8 cellular contexts compared by ENCODE assay signal in genomic region chr6:160667854-160668481, GRCh38. TPM values are rescaled to one million over a fixed set of nuclear protein-coding genes. Genes with fewer than 3 reads are reported as not detected.
DNase-seq lines count a peak whose midpoint lies in the region; ATAC-seq and TF ChIP-seq lines count a peak whose summit lies in the region.

No MANE protein-coding gene starts in this region.

- peaks cover 3% of the 10 kb centered on the region for H3K27me3 Mint-ChIP-seq in Caco-2 (ENCODE audit: insufficient read depth, unreplicated experiment)

- no peaks in the 10 kb centered on the region for H3K36me3 Mint-ChIP-seq in Caco-2 (ENCODE audit: insufficient read depth, unreplicated experiment)
- no peaks in the 10 kb centered on the region for H3K36me3 Mint-ChIP-seq in stimulated activated effector memory CD8-positive, alpha-beta T cell treated with anti-CD3 and anti-CD28 coated beads, Interleukin-12 subunit alpha, Interleukin-12 subunit beta, amount 100 ng/mL, for 72 hours

- H3K4me3 Mint-ChIP-seq in Caco-2 (ENCODE audit: unreplicated experiment): no peak overlapping the region
- no peak overlapping the region for H3K4me3 Mint-ChIP-seq in stimulated activated effector memory CD8-positive, alpha-beta T cell treated with anti-CD3 and anti-CD28 coated beads, Interleukin-12 subunit alpha, Interleukin-12 subunit beta, amount 100 ng/mL, for 72 hours

- H3K4me1 ChIP-seq in Caco-2: no peaks in the 10 kb centered on the region

- no peaks in the 10 kb centered on the region for H3K9me3 ChIP-seq in Caco-2

- CTCF ChIA-PET in Caco-2 (lab: Charles Lee): no interaction called here

- no peak overlapping the region for H3K27ac Mint-ChIP-seq in Caco-2 (ENCODE audit: unreplicated experiment)
- H3K27ac Mint-ChIP-seq in stimulated activated effector memory CD8-positive, alpha-beta T cell treated with anti-CD3 and anti-CD28 coated beads, Interleukin-12 subunit alpha, Interleukin-12 subunit beta, amount 100 ng/mL, for 72 hours: no peak overlapping the region

- BruUV-seq in Caco-2 (replicated peaks; lab: Mats Ljungman, UMichigan): no TSS peak

- H3K9me3 Mint-ChIP-seq in Caco-2 (ENCODE audit: unreplicated experiment): no peaks in the 10 kb centered on the region
- H3K9me3 Mint-ChIP-seq in stimulated activated effector memory CD8-positive, alpha-beta T cell treated with anti-CD3 and anti-CD28 coated beads, Interleukin-12 subunit alpha, Interleukin-12 subunit beta, amount 100 ng/mL, for 72 hours: peaks cover 6% of the 10 kb centered on the region

- H3K4me1 Mint-ChIP-seq in Caco-2 (ENCODE audit: low read depth, unreplicated experiment): no peaks in the 10 kb centered on the region
- no peaks in the 10 kb centered on the region for H3K4me1 Mint-ChIP-seq in stimulated activated effector memory CD8-positive, alpha-beta T cell treated with anti-CD3 and anti-CD28 coated beads, Interleukin-12 subunit alpha, Interleukin-12 subunit beta, amount 100 ng/mL, for 72 hours

- DNase-seq in Caco-2 (peak; percentile 47 to 55), RPMI7951 (ENCODE audit: low read depth) (peak; percentile 6), epithelial cell of proximal tubule (ENCODE audit: low read depth) (no peak)
- DNase-seq in stimulated activated effector memory CD8-positive, alpha-beta T cell treated with anti-CD3 and anti-CD28 coated beads, Interleukin-12 subunit alpha, Interleukin-12 subunit beta, amount 100 ng/mL, for 72 hours (ENCODE audit: low spot score in 2 of 2): peak in 1 of 2 donors; percentile 55

- H3K4me3 ChIP-seq in Caco-2 (ENCODE audit: low read depth, low read length) (no peak overlapping the region), epithelial cell of proximal tubule (ENCODE audit: low read depth, low read length) (no peak overlapping the region)

- POLR2A ChIA-PET in Caco-2 (lab: Charles Lee): no interaction called here

- peak; percentile 91 for ATAC-seq in GM18909 (IDR thresholded peaks at IDR 0.05; ENCODE audit: poor library complexity, unreplicated experiment)
- ATAC-seq in HG03196 (IDR thresholded peaks at IDR 0.05; ENCODE audit: unreplicated experiment): peak; percentile 51
- ATAC-seq in stimulated activated effector memory CD8-positive, alpha-beta T cell treated with anti-CD3 and anti-CD28 coated beads, Interleukin-12 subunit alpha, Interleukin-12 subunit beta, amount 100 ng/mL, for 72 hours: peak; percentile 26
- no peak for ATAC-seq in HG03521 (IDR thresholded peaks at IDR 0.05; ENCODE audit: unreplicated experiment)
- ATAC-seq in GM19463 (IDR thresholded peaks at IDR 0.05; ENCODE audit: unreplicated experiment): no peak

- intact Hi-C loops in Caco-2 (cut with micrococcal nuclease; ENCODE audit: unreplicated experiment): loop anchor here (1.0 kb wide), 1 partner anchor 148 kb away; no protein-coding TSS in a partner anchor

- no peaks in the 10 kb centered on the region for H3K36me3 ChIP-seq in Caco-2 (ENCODE audit: control insufficient read depth, insufficient read depth, low read length)

- H3K27me3 ChIP-seq in Caco-2 (replicated peaks; ENCODE audit: control insufficient read depth, insufficient read depth, low read length): no peaks in the 10 kb centered on the region

- TF ChIP-seq CTCF in Caco-2 (IDR thresholded peaks at IDR 0.05; ENCODE audit: insufficient read depth in 1 of 2, low read depth in 1 of 2, low read length in 1 of 2, severe bottlenecking in 1 of 2, unreplicated experiment in 1 of 2) (peak; percentile 60 to 65), epithelial cell of proximal tubule (conservative IDR thresholded peaks at IDR 0.05; ENCODE audit: low read depth, low read length) (peak; percentile 71)

RNA-seq across cellular contexts. Expression of gene LPA, which starts 3.9 kb away (rescaled TPM):
- not detected in 2 replicates for total RNA-seq in Caco-2 (2022)
- not detected in 2 replicates for total RNA-seq in RPMI7951 (2014; rRNA removed; shearing (Covaris generic))
- not detected in 2 replicates for total RNA-seq in epithelial cell of proximal tubule

RNA-seq across cellular contexts. Expression of gene PLG, which starts 34.1 kb away (rescaled TPM):
- total RNA-seq in Caco-2 (2022): not detected in 2 replicates
- not detected in 2 replicates for total RNA-seq in RPMI7951 (2014; rRNA removed; shearing (Covaris generic))
- total RNA-seq in epithelial cell of proximal tubule: not detected in 2 replicates

Comparison
In these comparisons a context has a peak if more than half of its experiments do, and no peak if none do; other contexts are left out.
1. ATAC-seq: peak in GM18909 (single experiment), HG03196 (single experiment) and stimulated activated effector memory CD8-positive, alpha-beta T cell treated with anti-CD3 and anti-CD28 coated beads, Interleukin-12 subunit alpha, Interleukin-12 subunit beta, amount 100 ng/mL, for 72 hours (single experiment); none in HG03521 (single experiment) and GM19463 (single experiment).